ENCODE assay signal across 19 cellular contexts in genomic region chr7:155466142-155466813, GRCh38. TPM values are rescaled to one million over a fixed set of nuclear protein-coding genes. Genes with fewer than 3 reads are reported as not detected.
A peak's percentile ranks its signal among the peaks of the same experiment; 100 is the strongest.
DNase-seq lines count a peak whose midpoint lies in the region; ATAC-seq and TF ChIP-seq lines count a peak whose summit lies in the region.
"Had no signal": no experiment of that assay in that cellular context is flagged by ENCODE, and none has a peak within 500 bp of the region (broad histone marks: within the 10 kb centered on the region; RNA-seq: fewer than 3 reads in every experiment).

No MANE protein-coding gene starts in this region.

- no peak for ATAC-seq in heart left ventricle
- no peak for ATAC-seq in memory B cell (ENCODE audit: low read depth)
- ATAC-seq in thoracic aorta (ENCODE audit: insufficient number of reproducible peaks, low FRiP score, low read depth): no peak
- no peak for ATAC-seq in HG03469 (IDR thresholded peaks at IDR 0.05; ENCODE audit: unreplicated experiment)
- ATAC-seq in GM21390 (IDR thresholded peaks at IDR 0.05; ENCODE audit: unreplicated experiment): no peak

- H3K4me3 ChIP-seq in cardiac muscle cell: peak overlapping the region; percentile 11
- peak overlapping the region in 1 of 12 donors; percentile 13 for H3K4me3 ChIP-seq in heart left ventricle
- H3K4me3 ChIP-seq in WERI-Rb-1 (ENCODE audit: low read depth, low read length): peak overlapping the region; percentile 48
- H3K4me3 ChIP-seq in thoracic aorta: peak overlapping the region; percentile 2
- H3K4me3 ChIP-seq: SJCRH30, tibial artery had no signal

- WGBS in heart left ventricle, 4 donors: 3 to 6% (median 4%) methylated on average over 33 to 42 of the region's 42 CpGs

- no peaks in the 10 kb centered on the region for H3K36me3 ChIP-seq in cardiac muscle cell
- H3K36me3 ChIP-seq in heart left ventricle: no peaks in the 10 kb centered on the region
- H3K36me3 ChIP-seq in WERI-Rb-1: no peaks in the 10 kb centered on the region
- no peaks in the 10 kb centered on the region for H3K36me3 ChIP-seq in thoracic aorta
- H3K36me3 ChIP-seq: SJCRH30, tibial artery had no signal

- H3K27me3 Mint-ChIP-seq in memory B cell: peaks cover 29% of the 10 kb centered on the region

- intact Hi-C loops in heart left ventricle (cut with DNase I): no loop called here

- DNase-seq in cardiac muscle cell (ENCODE audit: low read depth in 1 of 2, low spot score in 1 of 2) (peak in 1 of 2 donors; percentile 32), heart left ventricle (no peak), WERI-Rb-1 (no peak), memory B cell (ENCODE audit: low spot score in 2 of 2) (no peak), thoracic aorta (ENCODE audit: low spot score) (no peak), Kasumi-1 (lab: John Stamatoyannopoulos, UW) (no peak)
- DNase-seq: left cardiac atrium; NCI-H774; occipital lobe; SJCRH30; stimulated activated CD4-positive, alpha-beta T cell treated with anti-CD3 and anti-CD28 coated beads, Interleukin-12 subunit alpha, Interleukin-12 subunit beta, amount 100 ng/mL, for 4 hours; tibial artery had no signal

- H3K4me1 ChIP-seq in cardiac muscle cell (ENCODE audit: low read depth): peaks cover 8% of the 10 kb centered on the region
- peaks cover 0 to 29% (median 16%) of the 10 kb centered on the region in 12 donors for H3K4me1 ChIP-seq in heart left ventricle
- H3K4me1 ChIP-seq in thoracic aorta (ENCODE audit: control insufficient read depth in 1 of 2, low read depth in 2 of 2): peaks cover 15 to 25% of the 10 kb centered on the region in 2 donors

- H3K9me3 ChIP-seq in cardiac muscle cell (ENCODE audit: low read depth): no peaks in the 10 kb centered on the region
- H3K9me3 ChIP-seq in heart left ventricle: no peaks in the 10 kb centered on the region
- no peaks in the 10 kb centered on the region for H3K9me3 ChIP-seq in WERI-Rb-1 (ENCODE audit: severe bottlenecking)
- no peaks in the 10 kb centered on the region for H3K9me3 ChIP-seq in thoracic aorta
- H3K9me3 ChIP-seq: SJCRH30, tibial artery had no signal

- H3K9me3 Mint-ChIP-seq in memory B cell: no peaks in the 10 kb centered on the region
- H3K9me3 Mint-ChIP-seq: activated naive CD4-positive, alpha-beta T cell treated with anti-CD3 and anti-CD28 coated beads, Interleukin-2, amount 50 U/mL, for 24 hours had no signal

- peak overlapping the region; percentile 14 for H3K4me3 Mint-ChIP-seq in memory B cell
- H3K4me3 Mint-ChIP-seq: activated naive CD4-positive, alpha-beta T cell treated with anti-CD3 and anti-CD28 coated beads, Interleukin-2, amount 50 U/mL, for 24 hours had no signal

- H3K27me3 ChIP-seq in cardiac muscle cell: peaks cover 100% of the 10 kb centered on the region
- H3K27me3 ChIP-seq in heart left ventricle: peaks cover 94 to 100% (median 98%) of the 10 kb centered on the region in 9 donors
- peaks cover 83% of the 10 kb centered on the region for H3K27me3 ChIP-seq in WERI-Rb-1 (ENCODE audit: insufficient read depth, low read depth, severe bottlenecking)
- peaks cover 38% of the 10 kb centered on the region for H3K27me3 ChIP-seq in thoracic aorta (replicated peaks; ENCODE audit: insufficient read depth)
- H3K27me3 ChIP-seq: SJCRH30 had no signal

- no peak for TF ChIP-seq POLR2A in heart left ventricle (IDR thresholded peaks at IDR 0.05)

- peaks cover 2% of the 10 kb centered on the region for H3K36me3 Mint-ChIP-seq in memory B cell
- H3K36me3 Mint-ChIP-seq: activated naive CD4-positive, alpha-beta T cell treated with anti-CD3 and anti-CD28 coated beads, Interleukin-2, amount 50 U/mL, for 24 hours had no signal

- no peak overlapping the region for H3K27ac ChIP-seq in cardiac muscle cell
- H3K27ac ChIP-seq in heart left ventricle: no peak overlapping the region
- no peak overlapping the region for H3K27ac ChIP-seq in WERI-Rb-1
- H3K27ac ChIP-seq in thoracic aorta: no peak overlapping the region
- H3K27ac ChIP-seq: SJCRH30, tibial artery had no signal

- TF ChIP-seq CTCF in cardiac muscle cell (IDR thresholded peaks at IDR 0.05; ENCODE audit: low read depth, low read length) (no peak), heart left ventricle (IDR thresholded peaks at IDR 0.05) (no peak), WERI-Rb-1 (IDR thresholded peaks at IDR 0.05; ENCODE audit: low read depth, low read length) (no peak), thoracic aorta (IDR thresholded peaks at IDR 0.05) (no peak)

- H3K27ac Mint-ChIP-seq in memory B cell: no peak overlapping the region
- H3K27ac Mint-ChIP-seq: activated naive CD4-positive, alpha-beta T cell treated with anti-CD3 and anti-CD28 coated beads, Interleukin-2, amount 50 U/mL, for 24 hours had no signal

- peaks cover 2% of the 10 kb centered on the region for H3K4me1 Mint-ChIP-seq in memory B cell

RNA-seq across cellular contexts. Expression of gene EN2, which starts 8.3 kb away (rescaled TPM):
- total RNA-seq in cardiac muscle cell: not detected in 2 replicates
- polyA plus RNA-seq in cardiac muscle cell: not detected in 2 replicates
- total RNA-seq in heart left ventricle: under 1 TPM in 1 of 9 donors, not detected in 8; 0.06 TPM
- polyA plus RNA-seq in heart left ventricle: under 1 TPM in 1 of 2 donors, not detected in 1; 0.08 TPM
- total RNA-seq in thoracic aorta: under 1 TPM in 1 of 2 donors, not detected in 1; 0.27 TPM
- total RNA-seq: activated CD8-positive, alpha-beta memory T cell treated with anti-CD3 and anti-CD28 coated beads for 36 hours; endothelial cell of umbilical vein; glomerular endothelial cell; occipital lobe had no signal
- polyA plus RNA-seq: AG04450, endothelial cell of umbilical vein had no signal
